ENCODE assay signal across 1 cellular context in genomic region chr4:146261046-146261445, GRCh38.
TF ChIP-seq lines count a peak whose summit lies in the region.

No MANE protein-coding gene starts in this region.

TF ChIP-seq in K562, 482 proteins besides CTCF, POLR2A, EP300 and RAD21 (continued from another document):
- TF ChIP-seq, protein P1, sequence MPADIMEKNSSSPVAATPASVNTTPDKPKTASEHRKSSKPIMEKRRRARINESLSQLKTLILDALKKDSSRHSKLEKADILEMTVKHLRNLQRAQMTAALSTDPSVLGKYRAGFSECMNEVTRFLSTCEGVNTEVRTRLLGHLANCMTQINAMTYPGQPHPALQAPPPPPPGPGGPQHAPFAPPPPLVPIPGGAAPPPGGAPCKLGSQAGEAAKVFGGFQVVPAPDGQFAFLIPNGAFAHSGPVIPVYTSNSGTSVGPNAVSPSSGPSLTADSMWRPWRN (IDR thresholded peaks at IDR 0.05; ENCODE audit: low read depth), result no peak
- no peak for TF ChIP-seq NFE2 (IDR thresholded peaks at IDR 0.05; ENCODE audit: low read depth)
- no peak for TF ChIP-seq THAP12 (CRISPR knock-in tag; IDR thresholded peaks at IDR 0.05)
